In genomic region chrX:1137531-1137930, GRCh38 we compare ENCODE assay signal across 29 cellular contexts.
"Had no signal": no experiment of that assay in that cellular context is flagged by ENCODE, and none has a peak within 500 bp of the region (broad histone marks: within the 10 kb centered on the region; RNA-seq: fewer than 3 reads in every experiment).

No MANE protein-coding gene starts in this region.

- H3K4me1 ChIP-seq: breast epithelium, esophagus squamous epithelium, parathyroid adenoma, psoas muscle, right atrium auricular region, uterus had no signal

- H3K4me1 Mint-ChIP-seq: activated CD4-positive, alpha-beta memory T cell treated with anti-CD3 and anti-CD28 coated beads, Interleukin-2, amount 10 ng/mL, durations not matched to agents 7 days and 5 days; central memory CD8-positive, alpha-beta T cell; mesothelial cell of epicardium; naive B cell; stimulated activated effector memory CD8-positive, alpha-beta T cell treated with anti-CD3 and anti-CD28 coated beads, Interleukin-12 subunit alpha, Interleukin-12 subunit beta, amount 100 ng/mL, for 72 hours had no signal

- H3K36me3 Mint-ChIP-seq: mesothelial cell of epicardium; stimulated activated effector memory CD8-positive, alpha-beta T cell treated with anti-CD3 and anti-CD28 coated beads, Interleukin-12 subunit alpha, Interleukin-12 subunit beta, amount 100 ng/mL, for 72 hours had no signal

- H3K9me3 ChIP-seq: esophagus squamous epithelium, thoracic aorta, uterus had no signal

- DNase-seq: activated CD4-positive, alpha-beta memory T cell treated with anti-CD3 and anti-CD28 coated beads, Interleukin-2, amount 10 ng/mL, durations not matched to agents 7 days and 5 days; activated CD4-positive, alpha-beta T cell treated with anti-CD3 and anti-CD28 coated beads for 48 hours; activated gamma-delta T cell; activated naive CD4-positive, alpha-beta T cell treated with anti-CD3 and anti-CD28 coated beads, Interleukin-2, amount 50 U/mL, for 16 hours; amygdala; dermis blood vessel endothelial cell; effector CD4-positive, alpha-beta T cell; esophagus squamous epithelium; foreskin melanocyte; mammary epithelial cell; naive B cell; nucleus accumbens; stimulated activated CD4-positive, alpha-beta T cell treated with anti-CD3 and anti-CD28 coated beads, Interleukin-4, amount 100 ng/mL, for 1 hour; T-helper 1 cell; trophoblast cell; uterus had no signal

- H3K27me3 Mint-ChIP-seq: activated CD4-positive, alpha-beta memory T cell treated with anti-CD3 and anti-CD28 coated beads, Interleukin-2, amount 10 ng/mL, durations not matched to agents 7 days and 5 days; central memory CD8-positive, alpha-beta T cell; stimulated activated naive CD8-positive, alpha-beta T cell treated with anti-CD3 and anti-CD28 coated beads, Interleukin-15, Interleukin-2, amounts not matched to agents 100 ng/mL and 50 ng/mL, for 24 hours had no signal

- H3K4me3 Mint-ChIP-seq: activated CD4-positive, alpha-beta memory T cell treated with anti-CD3 and anti-CD28 coated beads, Interleukin-2, amount 10 ng/mL, durations not matched to agents 7 days and 5 days; central memory CD8-positive, alpha-beta T cell; mesothelial cell of epicardium; stimulated activated effector memory CD8-positive, alpha-beta T cell treated with anti-CD3 and anti-CD28 coated beads, Interleukin-12 subunit alpha, Interleukin-12 subunit beta, amount 100 ng/mL, for 72 hours; stimulated activated naive CD8-positive, alpha-beta T cell treated with anti-CD3 and anti-CD28 coated beads, Interleukin-15, Interleukin-2, amounts not matched to agents 100 ng/mL and 50 ng/mL, for 24 hours; T-helper 2 cell treated with Interferon-gamma antibody and Interleukin-4, amounts not matched to agents 5 μg/mL and 100 μg/mL, for 36 hours had no signal

- H3K9me3 Mint-ChIP-seq: stimulated activated effector memory CD8-positive, alpha-beta T cell treated with anti-CD3 and anti-CD28 coated beads, Interleukin-12 subunit alpha, Interleukin-12 subunit beta, amount 100 ng/mL, for 72 hours; T-helper 2 cell treated with Interferon-gamma antibody and Interleukin-4, amounts not matched to agents 5 μg/mL and 100 μg/mL, for 36 hours had no signal

- H3K27me3 ChIP-seq: right atrium auricular region, uterus had no signal

- H3K36me3 ChIP-seq: breast epithelium, esophagus squamous epithelium, right atrium auricular region, thoracic aorta, uterus had no signal

- H3K4me3 ChIP-seq: breast epithelium, esophagus squamous epithelium, psoas muscle, right atrium auricular region, thoracic aorta, uterus had no signal

- ATAC-seq: activated CD4-positive, CD25-positive, alpha-beta regulatory T cell treated with anti-CD3 and anti-CD28 coated beads, Interleukin-2, amount 50 U/mL, for 24 hours; psoas muscle; stimulated activated effector memory CD8-positive, alpha-beta T cell treated with anti-CD3 and anti-CD28 coated beads, Interleukin-12 subunit alpha, Interleukin-12 subunit beta, amount 100 ng/mL, for 72 hours had no signal

- H3K27ac ChIP-seq: breast epithelium, epithelial cell of prostate, esophagus squamous epithelium, parathyroid adenoma, psoas muscle, right atrium auricular region, thoracic aorta, uterus, VCaP had no signal

- H3K27ac Mint-ChIP-seq: activated CD4-positive, alpha-beta memory T cell treated with anti-CD3 and anti-CD28 coated beads, Interleukin-2, amount 10 ng/mL, durations not matched to agents 7 days and 5 days; mesothelial cell of epicardium; stimulated activated effector memory CD8-positive, alpha-beta T cell treated with anti-CD3 and anti-CD28 coated beads, Interleukin-12 subunit alpha, Interleukin-12 subunit beta, amount 100 ng/mL, for 72 hours; stimulated activated naive CD8-positive, alpha-beta T cell treated with anti-CD3 and anti-CD28 coated beads, Interleukin-15, Interleukin-2, amounts not matched to agents 100 ng/mL and 50 ng/mL, for 24 hours; T-helper 2 cell treated with Interferon-gamma antibody and Interleukin-4, amounts not matched to agents 5 μg/mL and 100 μg/mL, for 36 hours had no signal
